In the genomic region with DNA sequence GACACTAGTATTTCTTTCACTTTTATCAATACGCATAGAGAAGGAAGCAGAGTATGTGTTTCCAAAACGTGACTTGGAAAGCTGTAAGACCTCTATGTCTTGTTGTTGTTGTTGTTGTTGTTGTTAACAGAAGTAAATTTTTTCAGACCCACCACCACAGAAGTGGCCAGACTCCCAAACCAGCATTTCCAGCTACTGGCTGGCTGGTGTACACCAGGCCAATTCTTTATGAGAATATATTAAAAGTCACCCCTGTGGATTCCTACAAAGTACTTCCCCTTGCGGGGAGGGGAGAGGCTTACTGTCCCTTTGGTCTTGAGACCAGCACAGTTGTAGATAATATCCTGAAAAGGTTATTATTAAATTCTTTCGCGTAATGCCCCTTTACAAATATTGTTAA, we compare ENCODE assay signal across 1 cellular context.
TF ChIP-seq lines count a peak whose summit lies in the region.

No MANE protein-coding gene starts in this region.

TF ChIP-seq in HepG2, 621 proteins besides CTCF, POLR2A, EP300 and RAD21 (continued from another document):
- TF ChIP-seq, protein P1, sequence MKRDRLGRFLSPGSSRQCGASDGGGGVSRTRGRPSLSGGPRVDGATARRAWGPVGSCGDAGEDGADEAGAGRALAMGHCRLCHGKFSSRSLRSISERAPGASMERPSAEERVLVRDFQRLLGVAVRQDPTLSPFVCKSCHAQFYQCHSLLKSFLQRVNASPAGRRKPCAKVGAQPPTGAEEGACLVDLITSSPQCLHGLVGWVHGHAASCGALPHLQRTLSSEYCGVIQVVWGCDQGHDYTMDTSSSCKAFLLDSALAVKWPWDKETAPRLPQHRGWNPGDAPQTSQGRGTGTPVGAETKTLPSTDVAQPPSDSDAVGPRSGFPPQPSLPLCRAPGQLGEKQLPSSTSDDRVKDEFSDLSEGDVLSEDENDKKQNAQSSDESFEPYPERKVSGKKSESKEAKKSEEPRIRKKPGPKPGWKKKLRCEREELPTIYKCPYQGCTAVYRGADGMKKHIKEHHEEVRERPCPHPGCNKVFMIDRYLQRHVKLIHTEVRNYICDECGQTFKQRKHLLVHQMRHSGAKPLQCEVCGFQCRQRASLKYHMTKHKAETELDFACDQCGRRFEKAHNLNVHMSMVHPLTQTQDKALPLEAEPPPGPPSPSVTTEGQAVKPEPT (CRISPR knock-in tag; IDR thresholded peaks at IDR 0.05; ENCODE audit: low read depth) = no peak
